In genomic region chr10:126904807-126905686, GRCh38 we compare ENCODE assay signal across 8 cellular contexts. TPM values are rescaled to one million over a fixed set of nuclear protein-coding genes. Genes with fewer than 3 reads are reported as not detected.
DNase-seq lines count a peak whose midpoint lies in the region; ATAC-seq and TF ChIP-seq lines count a peak whose summit lies in the region.

Gene DOCK1 (plus strand): TSS chr10:126905428. CDS start chr10:126905518, 90 bp downstream.

- peaks cover 0 to 23% (median 4%) of the 10 kb centered on the region in 6 donors for H3K4me1 ChIP-seq in spleen

- H3K27me3 ChIP-seq in kidney epithelial cell (ENCODE audit: control insufficient read depth, insufficient read depth, low read length) (no peaks in the 10 kb centered on the region), spleen (replicated peaks in 1 of 7) (peaks cover 0 to 46% (median 13%) of the 10 kb centered on the region in 7 donors)

- H3K36me3 Mint-ChIP-seq in dendritic cell treated with granulocyte-macrophage colony-stimulating factor and Interleukin-4, amounts not matched to agents 40 ng/mL and 50 ng/mL, for 4 days (ENCODE audit: low read depth): peaks cover 13% of the 10 kb centered on the region

- no peaks in the 10 kb centered on the region for H3K36me3 ChIP-seq in kidney epithelial cell (ENCODE audit: control insufficient read depth, insufficient read depth, low read length)
- H3K36me3 ChIP-seq in spleen: no peaks in the 10 kb centered on the region

- no peak for ATAC-seq in HG02588 (IDR thresholded peaks at IDR 0.05; ENCODE audit: unreplicated experiment)
- ATAC-seq in GM18519 (IDR thresholded peaks at IDR 0.05; ENCODE audit: low FRiP score, unreplicated experiment): no peak

- H3K9me3 Mint-ChIP-seq in dendritic cell treated with granulocyte-macrophage colony-stimulating factor and Interleukin-4, amounts not matched to agents 40 ng/mL and 50 ng/mL, for 4 days: no peaks in the 10 kb centered on the region

- TF ChIP-seq POLR2A in spleen (IDR thresholded peaks at IDR 0.05): no peak

- H3K4me3 ChIP-seq in kidney epithelial cell (ENCODE audit: low read depth, low read length): peak within 1 kb of the TSS; percentile 71
- H3K4me3 ChIP-seq in spleen: peak within 1 kb of the TSS; percentile 46 to 75 (median 58)

- H3K4me3 Mint-ChIP-seq in dendritic cell treated with granulocyte-macrophage colony-stimulating factor and Interleukin-4, amounts not matched to agents 40 ng/mL and 50 ng/mL, for 4 days: peak within 1 kb of the TSS; percentile 94

- H3K4me1 Mint-ChIP-seq in dendritic cell treated with granulocyte-macrophage colony-stimulating factor and Interleukin-4, amounts not matched to agents 40 ng/mL and 50 ng/mL, for 4 days (ENCODE audit: low read depth): peaks cover 32% of the 10 kb centered on the region

- peak within 1 kb of the TSS in 7 of 8 donors; percentile 51 to 81 (median 70) for H3K27ac ChIP-seq in spleen

- H3K27ac Mint-ChIP-seq in dendritic cell treated with granulocyte-macrophage colony-stimulating factor and Interleukin-4, amounts not matched to agents 40 ng/mL and 50 ng/mL, for 4 days: peak within 1 kb of the TSS; percentile 91

- intact Hi-C loops in dendritic cell treated with granulocyte-macrophage colony-stimulating factor and Interleukin-4, amounts not matched to agents 40 ng/mL and 50 ng/mL, for 4 days (cut with micrococcal nuclease): no loop called here
- intact Hi-C loops in spleen (cut with DNase I; ENCODE audit: low total_unique reads): no loop called here

- peaks cover 39% of the 10 kb centered on the region for H3K27me3 Mint-ChIP-seq in dendritic cell treated with granulocyte-macrophage colony-stimulating factor and Interleukin-4, amounts not matched to agents 40 ng/mL and 50 ng/mL, for 4 days

- H3K9me3 ChIP-seq in spleen: no peaks in the 10 kb centered on the region

- 2 to 12% (median 3%) methylated on average over 13 to 102 of the region's 102 CpGs for WGBS in spleen, 5 donors

- DNase-seq in GM03348 (ENCODE audit: low spot score) (peak; percentile 96), NCI-H69 (lab: John Stamatoyannopoulos, UW) (peak; percentile 0), kidney epithelial cell (ENCODE audit: low read depth) (no peak), spleen (peak; percentile 74)
- no peak for DNase-seq in activated CD8-positive, alpha-beta memory T cell treated with anti-CD3 and anti-CD28 coated beads for 24 hours

- TF ChIP-seq CTCF in kidney epithelial cell (IDR thresholded peaks at IDR 0.05; ENCODE audit: insufficient read depth, low read length, poor library complexity, severe bottlenecking): no peak
- TF ChIP-seq CTCF in spleen (IDR thresholded peaks at IDR 0.05 in 8 of 11, conservative IDR thresholded peaks at IDR 0.05 in 3 of 11): no peak

RNA-seq across cellular contexts. Expression of gene DOCK1, which starts in this region (rescaled TPM):
- total RNA-seq in kidney epithelial cell: 39.5 and 45.4 TPM in 2 replicates
- total RNA-seq in spleen: 10 to 100 TPM; 21.5 to 40.5 (median 35.7) TPM
- 1 to 10 TPM; 2.2 to 5.2 (median 2.6) TPM for polyA plus RNA-seq in spleen

Comparison
In these comparisons a context has a peak if more than half of its experiments do, and no peak if none do; other contexts are left out.
1. DNase-seq: peak in GM03348 (single experiment), NCI-H69 (single experiment) and spleen (single experiment); none in kidney epithelial cell (single experiment) and activated CD8-positive, alpha-beta memory T cell treated with anti-CD3 and anti-CD28 coated beads for 24 hours (single experiment).